ENCODE assay signal across 12 cellular contexts in the genomic region with DNA sequence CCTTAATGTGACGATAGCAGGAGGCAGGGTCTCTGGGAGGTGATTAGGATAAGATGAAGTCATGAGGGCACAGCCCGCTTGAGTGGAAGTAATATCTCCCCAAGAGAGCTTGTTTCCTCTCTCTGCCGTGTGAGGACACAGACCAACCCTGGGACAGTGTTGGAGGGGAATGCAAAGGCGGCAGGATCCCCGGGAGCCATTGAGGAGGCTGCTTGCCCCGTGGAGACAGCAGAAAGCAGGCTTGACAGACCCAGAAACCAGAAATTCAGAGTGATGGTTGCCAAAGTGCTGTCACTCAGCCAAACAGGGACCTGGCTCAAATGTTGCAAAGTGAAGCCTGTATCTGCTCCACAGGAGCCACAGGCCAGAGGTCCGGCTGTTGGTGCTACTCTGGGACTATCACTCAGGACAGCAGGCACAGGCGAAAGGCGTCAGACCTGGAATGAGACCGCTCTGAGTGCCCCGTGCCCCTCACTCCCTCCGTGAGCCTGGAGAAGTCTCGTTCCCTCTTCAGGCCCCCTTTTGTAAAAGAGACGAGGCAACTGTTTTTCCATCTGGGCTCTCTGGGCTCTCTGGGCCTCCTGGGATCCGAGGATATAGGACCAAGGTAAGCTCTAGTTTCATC.
DNase-seq lines count a peak whose midpoint lies in the region; ATAC-seq and TF ChIP-seq lines count a peak whose summit lies in the region.
"Had no signal": no experiment of that assay in that cellular context is flagged by ENCODE, and none has a peak within 500 bp of the region (broad histone marks: within the 10 kb centered on the region; RNA-seq: fewer than 3 reads in every experiment).

No MANE protein-coding gene starts in this region.

- ATAC-seq in GM21423 (IDR thresholded peaks at IDR 0.05; ENCODE audit: unreplicated experiment) = no peak

- peak overlapping the region; percentile 61 for H2AFZ ChIP-seq in osteoblast (ENCODE audit: low read length)

- H3K79me2 ChIP-seq in osteoblast (ENCODE audit: insufficient read depth, low read length) = no peaks in the 10 kb centered on the region

- DNase-seq in Calu3 (no peak), NT2/D1 (ENCODE audit: low read depth, low spot score) (no peak), choroid plexus epithelial cell (ENCODE audit: low read depth) (peak; percentile 10), osteoblast (ENCODE audit: insufficient read length, low spot score, missing footprints) (no peak), NCI-H69 (lab: John Stamatoyannopoulos, UW) (no peak), WERI-Rb-1 (no peak), NCI-H146 treated with DMSO at 0.1 percent for 48 hours (lab: John Stamatoyannopoulos, UW; ENCODE audit: unreplicated experiment) (no peak)
- DNase-seq: activated T-cell treated with anti-CD3 and anti-CD28 coated beads, Interleukin-2, amount 50 U/mL, for 1 hour; MM.1S had no signal

- no peaks in the 10 kb centered on the region for H3K27me3 Mint-ChIP-seq in Calu3 (ENCODE audit: unreplicated experiment)
- H3K27me3 Mint-ChIP-seq: activated CD4-positive, alpha-beta T cell treated with anti-CD3 and anti-CD28 coated beads for 36 hours had no signal

- H3K27ac ChIP-seq in osteoblast (ENCODE audit: low read depth, low read length) (peak overlapping the region; percentile 94), WERI-Rb-1 (no peak overlapping the region)
- H3K27ac ChIP-seq: HL-60 had no signal

- H3K36me3 Mint-ChIP-seq in Calu3 (ENCODE audit: insufficient read depth, unreplicated experiment) = no peaks in the 10 kb centered on the region

- H3K9ac ChIP-seq in NT2/D1 (ENCODE audit: insufficient read length, low read depth) = peak overlapping the region; percentile 50

- H3K9me3 Mint-ChIP-seq in Calu3 (ENCODE audit: low read depth, unreplicated experiment) = no peaks in the 10 kb centered on the region

- H3K4me2 ChIP-seq in osteoblast (ENCODE audit: insufficient read depth, low read length) = peak overlapping the region; percentile 68

- H3K4me1 ChIP-seq in NT2/D1 (ENCODE audit: insufficient read depth, insufficient read length) (peaks cover 6% of the 10 kb centered on the region), osteoblast (ENCODE audit: insufficient read depth, low read length) (peaks cover 30% of the 10 kb centered on the region)

- H3K4me3 Mint-ChIP-seq in Calu3 (ENCODE audit: low read depth, unreplicated experiment) = no peak overlapping the region
- H3K4me3 Mint-ChIP-seq: activated CD4-positive, alpha-beta T cell treated with anti-CD3 and anti-CD28 coated beads for 36 hours had no signal

- no peaks in the 10 kb centered on the region for H4K20me1 ChIP-seq in osteoblast (ENCODE audit: insufficient read depth, low read length)

- TF ChIP-seq CTCF in Calu3 (IDR thresholded peaks at IDR 0.05; ENCODE audit: unreplicated experiment) = no peak
- TF ChIP-seq CTCF in choroid plexus epithelial cell (conservative IDR thresholded peaks at IDR 0.05; ENCODE audit: low read depth, low read length) = no peak
- no peak for TF ChIP-seq CTCF in osteoblast (IDR thresholded peaks at IDR 0.05; ENCODE audit: extremely low read depth, low read depth, low read length)
- TF ChIP-seq CTCF in WERI-Rb-1 (IDR thresholded peaks at IDR 0.05; ENCODE audit: low read depth, low read length) = no peak

- H3K36me3 ChIP-seq in NT2/D1 (ENCODE audit: insufficient read depth, insufficient read length, low read length) = no peaks in the 10 kb centered on the region
- no peaks in the 10 kb centered on the region for H3K36me3 ChIP-seq in osteoblast (ENCODE audit: insufficient read depth, low read length)
- no peaks in the 10 kb centered on the region for H3K36me3 ChIP-seq in WERI-Rb-1

- peak overlapping the region; percentile 80 for H3K27ac Mint-ChIP-seq in Calu3 (ENCODE audit: unreplicated experiment)
- H3K27ac Mint-ChIP-seq: activated CD4-positive, alpha-beta T cell treated with anti-CD3 and anti-CD28 coated beads for 36 hours had no signal

- H3K27me3 ChIP-seq in NT2/D1 (ENCODE audit: insufficient read depth, insufficient read length) (no peaks in the 10 kb centered on the region), osteoblast (ENCODE audit: insufficient read depth, low read length) (no peaks in the 10 kb centered on the region), WERI-Rb-1 (ENCODE audit: insufficient read depth, low read depth, severe bottlenecking) (no peaks in the 10 kb centered on the region)

- H3K9me3 ChIP-seq in NT2/D1 (ENCODE audit: insufficient read depth, low read length) (no peaks in the 10 kb centered on the region), osteoblast (ENCODE audit: low read depth, low read length) (no peaks in the 10 kb centered on the region), WERI-Rb-1 (ENCODE audit: severe bottlenecking) (no peaks in the 10 kb centered on the region)

- H3K4me1 Mint-ChIP-seq in Calu3 (ENCODE audit: low read depth, unreplicated experiment) = no peaks in the 10 kb centered on the region
- H3K4me1 Mint-ChIP-seq: activated CD4-positive, alpha-beta T cell treated with anti-CD3 and anti-CD28 coated beads for 36 hours had no signal

- BruUV-seq in Calu3 (replicated peaks; lab: Mats Ljungman, UMichigan) = no TSS peak

- intact Hi-C loops in Calu3 (cut with micrococcal nuclease; ENCODE audit: unreplicated experiment) = no loop called here

- H3K4me3 ChIP-seq in NT2/D1 (ENCODE audit: insufficient read length, low read depth) (no peak overlapping the region), choroid plexus epithelial cell (ENCODE audit: low read depth, low read length) (no peak overlapping the region), osteoblast (ENCODE audit: insufficient read depth, low read length) (no peak overlapping the region), WERI-Rb-1 (ENCODE audit: low read depth, low read length) (no peak overlapping the region)

- CTCF ChIA-PET in Calu3 (lab: Charles Lee) = interaction anchor here (1.1 kb wide), 1 partner anchor 50 kb away, joined by 3 read pairs; no protein-coding TSS in a partner anchor
